Comparison of ENCODE assay signal across 16 cellular contexts in genomic region chr15:48279608-48280007, GRCh38.
A peak's percentile ranks its signal among the peaks of the same experiment; 100 is the strongest.
DNase-seq lines count a peak whose midpoint lies in the region; ATAC-seq lines count a peak whose summit lies in the region.
"Had no signal": no experiment of that assay in that cellular context is flagged by ENCODE, and none has a peak within 500 bp of the region (broad histone marks: within the 10 kb centered on the region; RNA-seq: fewer than 3 reads in every experiment).

No MANE protein-coding gene starts in this region.

- peak; percentile 44 for DNase-seq in DMS 273 (lab: John Stamatoyannopoulos, UW; ENCODE audit: unreplicated experiment)
- DNase-seq in NCI-H146 (lab: John Stamatoyannopoulos, UW), result peak; percentile 40
- peak; percentile 65 to 90 for DNase-seq in NCI-H524 (lab: John Stamatoyannopoulos, UW)
- peak; percentile 7 for DNase-seq in left kidney (ENCODE audit: low read depth, low spot score)
- DNase-seq: BE2C, DMS153, GF-D8, Kasumi-1, NCI-H1436 treated with DMSO at 0.1 percent for 48 hours, NCI-H2081 treated with DMSO at 0.1 percent for 48 hours, NCI-H510A, Peyer's patch had no signal

- ATAC-seq in HG03439 (IDR thresholded peaks at IDR 0.05; ENCODE audit: unreplicated experiment) (no peak), GM21390 (IDR thresholded peaks at IDR 0.05; ENCODE audit: unreplicated experiment) (no peak), GM18502 (IDR thresholded peaks at IDR 0.05; ENCODE audit: poor library complexity, unreplicated experiment) (no peak)
- ATAC-seq: SK-N-SH treated with all-trans-retinoic acid at 6 μM for 48 hours had no signal

Comparison
In these comparisons a context has a peak if more than half of its experiments do, and no peak if none do; other contexts are left out.
1. DNase-seq: peak in every context shown above with its lines; median percentile 78 in NCI-H524; 44 in DMS 273; 40 in NCI-H146; 7 in left kidney.